ENCODE assay signal across 28 cellular contexts in the genomic region with DNA sequence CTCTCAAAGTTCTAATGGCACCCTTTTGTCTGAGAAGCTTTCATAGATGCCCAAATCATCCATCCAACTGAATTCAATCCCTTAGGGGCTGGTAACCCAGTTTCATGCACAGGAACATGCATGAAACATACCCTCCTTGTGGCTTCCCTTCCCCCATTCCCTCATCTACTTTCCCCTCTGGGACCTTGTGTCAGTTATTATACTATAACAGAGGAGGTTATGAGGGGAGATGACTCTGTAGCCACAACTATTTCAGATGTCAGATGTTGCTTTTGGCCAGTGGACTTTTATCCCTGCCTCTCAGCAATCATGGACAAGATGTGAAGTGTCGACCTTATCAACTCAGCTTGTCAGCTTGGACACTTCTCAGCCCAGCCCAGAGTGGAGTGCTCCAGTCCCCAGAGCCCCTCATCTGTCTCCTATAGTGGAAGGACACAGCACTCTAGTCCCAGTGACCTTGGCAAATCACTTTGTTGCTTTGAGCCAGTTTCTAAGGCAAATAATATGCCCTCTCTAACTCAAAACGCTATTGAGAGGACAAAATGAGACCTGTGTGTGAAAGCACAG. TPM values are rescaled to one million over a fixed set of nuclear protein-coding genes. Genes with fewer than 3 reads are reported as not detected.
A peak's percentile ranks its signal among the peaks of the same experiment; 100 is the strongest.
DNase-seq lines count a peak whose midpoint lies in the region; ATAC-seq and TF ChIP-seq lines count a peak whose summit lies in the region.
"Had no signal": no experiment of that assay in that cellular context is flagged by ENCODE, and none has a peak within 500 bp of the region (broad histone marks: within the 10 kb centered on the region; RNA-seq: fewer than 3 reads in every experiment).

No MANE protein-coding gene starts in this region.

- WGBS in body of pancreas, 2 donors: 5 to 18% methylated on average over 2 of the region's 2 CpGs

- no peaks in the 10 kb centered on the region for H3F3A ChIP-seq in GM23338 (replicated peaks; ENCODE audit: low read depth)

- CTCF ChIA-PET in activated CD8-positive, alpha-beta memory T cell treated with anti-CD3 and anti-CD28 coated beads, Interleukin-2, amount 10 ng/mL, durations not matched to agents 7 days and 5 days (lab: Charles Lee): no interaction called here

- H3K4me3 ChIP-seq in GM23338: no peak overlapping the region
- no peak overlapping the region for H3K4me3 ChIP-seq in cardiac muscle cell
- no peak overlapping the region for H3K4me3 ChIP-seq in body of pancreas
- H3K4me3 ChIP-seq: esophagus squamous epithelium, testis, uterus had no signal

- H2AFZ ChIP-seq in GM23338: peak overlapping the region; percentile 69

- no peaks in the 10 kb centered on the region for H3K36me3 Mint-ChIP-seq in GM23338 (ENCODE audit: low read depth)
- no peaks in the 10 kb centered on the region for H3K36me3 Mint-ChIP-seq in activated CD8-positive, alpha-beta memory T cell treated with anti-CD3 and anti-CD28 coated beads, Interleukin-2, amount 10 ng/mL, durations not matched to agents 7 days and 5 days
- H3K36me3 Mint-ChIP-seq: WTC11 had no signal

- ATAC-seq in GM23338 (no peak), HG02678 (IDR thresholded peaks at IDR 0.05; ENCODE audit: unreplicated experiment) (no peak), body of pancreas (no peak)
- ATAC-seq in activated CD8-positive, alpha-beta memory T cell treated with anti-CD3 and anti-CD28 coated beads, Interleukin-2, amount 10 ng/mL, durations not matched to agents 7 days and 5 days: no peak
- ATAC-seq: effector memory CD8-positive, alpha-beta T cell; SK-N-SH treated with all-trans-retinoic acid at 6 μM for 48 hours; stimulated activated naive B cell treated with anti-CD40 and anti-IgM and Interleukin-4, amounts not matched to agents 10 μg/mL and 1 μg/mL and 100 μg/mL, for 72 hours; WTC11 had no signal

- TF ChIP-seq CTCF in GM23338 (conservative IDR thresholded peaks at IDR 0.05; ENCODE audit: low read depth in 2 of 2) (no peak), cardiac muscle cell (IDR thresholded peaks at IDR 0.05; ENCODE audit: low read depth, low read length) (no peak), body of pancreas (IDR thresholded peaks at IDR 0.05) (no peak)

- 0 out of 2 replicates have a peak, but pooled peaks cover 4% of the 10 kb centered on the region for H3K9me2 ChIP-seq in GM23338 (ENCODE audit: insufficient read depth)

- no peak overlapping the region for H3K4me2 ChIP-seq in GM23338

- H3K4me1 Mint-ChIP-seq in GM23338: no peaks in the 10 kb centered on the region
- H3K4me1 Mint-ChIP-seq in activated CD8-positive, alpha-beta memory T cell treated with anti-CD3 and anti-CD28 coated beads, Interleukin-2, amount 10 ng/mL, durations not matched to agents 7 days and 5 days: peaks cover 5% of the 10 kb centered on the region
- H3K4me1 Mint-ChIP-seq: nephron, WTC11 had no signal

- H3K36me3 ChIP-seq in GM23338 (ENCODE audit: insufficient read depth) (no peaks in the 10 kb centered on the region), cardiac muscle cell (no peaks in the 10 kb centered on the region), body of pancreas (replicated peaks in 1 of 2; ENCODE audit: insufficient read depth in 1 of 2, low read depth in 2 of 2) (no peaks in the 10 kb centered on the region)
- H3K36me3 ChIP-seq: esophagus squamous epithelium, uterus had no signal

- H3K9me3 Mint-ChIP-seq in GM23338: no peaks in the 10 kb centered on the region
- no peaks in the 10 kb centered on the region for H3K9me3 Mint-ChIP-seq in activated CD8-positive, alpha-beta memory T cell treated with anti-CD3 and anti-CD28 coated beads, Interleukin-2, amount 10 ng/mL, durations not matched to agents 7 days and 5 days (ENCODE audit: low read depth)
- H3K9me3 Mint-ChIP-seq: CD8-positive, alpha-beta memory T cell; effector memory CD8-positive, alpha-beta T cell; nephron; stimulated activated naive B cell treated with anti-CD40 and anti-IgM and Interleukin-4, amounts not matched to agents 10 μg/mL and 1 μg/mL and 100 μg/mL, for 72 hours; WTC11 had no signal

- intact Hi-C loops in body of pancreas (cut with DNase I): no loop called here

- H3K9me3 ChIP-seq in cardiac muscle cell (ENCODE audit: low read depth) (no peaks in the 10 kb centered on the region), body of pancreas (no peaks in the 10 kb centered on the region)
- H3K9me3 ChIP-seq: esophagus squamous epithelium, testis, uterus had no signal

- DNase-seq in GM23338 (ENCODE audit: low spot score) (no peak), OCI-M2 (lab: John Stamatoyannopoulos, UW; ENCODE audit: unreplicated experiment) (peak; percentile 19), cardiac muscle cell (ENCODE audit: low read depth in 1 of 2, low spot score in 1 of 2) (peak in 1 of 2 donors; percentile 77), renal cortical epithelial cell (ENCODE audit: low read depth) (peak; percentile 20), body of pancreas (no peak)
- DNase-seq in activated CD8-positive, alpha-beta memory T cell treated with anti-CD3 and anti-CD28 coated beads, Interleukin-2, amount 10 ng/mL, durations not matched to agents 7 days and 5 days: no peak
- DNase-seq: activated CD4-positive, alpha-beta T cell treated with anti-CD3 and anti-CD28 coated beads, Interleukin-2, amount 50 U/mL, for 4 hours; activated effector memory CD4-positive, alpha-beta T cell treated with anti-CD3 and anti-CD28 coated beads, Interleukin-2, amount 50 U/mL, for 16 hours; CD8-positive, alpha-beta memory T cell; DMS79 treated with DMSO at 0.1 percent for 48 hours; effector memory CD8-positive, alpha-beta T cell; esophagus squamous epithelium; KG1; midbrain; NCI-H1092 treated with DMSO at 0.1 percent for 48 hours; NCI-H1930; posterior cingulate gyrus; stimulated activated CD4-positive, alpha-beta T cell treated with anti-CD3 and anti-CD28 coated beads, Interleukin-2, amount 100 ng/mL, for 48 hours; stimulated activated naive B cell treated with anti-CD40 and anti-IgM and Interleukin-4, amounts not matched to agents 10 μg/mL and 1 μg/mL and 100 μg/mL, for 72 hours; testis; uterus had no signal

- H3K27me3 Mint-ChIP-seq in GM23338 (ENCODE audit: insufficient read depth, low read depth, poor library complexity): peaks cover 2% of the 10 kb centered on the region
- H3K27me3 Mint-ChIP-seq in activated CD8-positive, alpha-beta memory T cell treated with anti-CD3 and anti-CD28 coated beads, Interleukin-2, amount 10 ng/mL, durations not matched to agents 7 days and 5 days: no peaks in the 10 kb centered on the region
- H3K27me3 Mint-ChIP-seq: CD8-positive, alpha-beta memory T cell; effector memory CD8-positive, alpha-beta T cell; stimulated activated naive B cell treated with anti-CD40 and anti-IgM and Interleukin-4, amounts not matched to agents 10 μg/mL and 1 μg/mL and 100 μg/mL, for 72 hours had no signal

- no peak for TF ChIP-seq POLR2A in body of pancreas (IDR thresholded peaks at IDR 0.05)

- H3K27ac ChIP-seq in GM23338 (ENCODE audit: low read depth) (no peak overlapping the region), cardiac muscle cell (peak overlapping the region; percentile 68), body of pancreas (no peak overlapping the region)
- H3K27ac ChIP-seq: esophagus squamous epithelium, testis, uterus had no signal

- H3K27ac Mint-ChIP-seq in GM23338: no peak overlapping the region
- H3K27ac Mint-ChIP-seq in activated CD8-positive, alpha-beta memory T cell treated with anti-CD3 and anti-CD28 coated beads, Interleukin-2, amount 10 ng/mL, durations not matched to agents 7 days and 5 days: no peak overlapping the region
- H3K27ac Mint-ChIP-seq: CD8-positive, alpha-beta memory T cell; effector memory CD8-positive, alpha-beta T cell; nephron; stimulated activated naive B cell treated with anti-CD40 and anti-IgM and Interleukin-4, amounts not matched to agents 10 μg/mL and 1 μg/mL and 100 μg/mL, for 72 hours; WTC11 had no signal

- H3K27me3 ChIP-seq in GM23338 (ENCODE audit: insufficient read depth) (no peaks in the 10 kb centered on the region), cardiac muscle cell (no peaks in the 10 kb centered on the region), body of pancreas (no peaks in the 10 kb centered on the region)
- H3K27me3 ChIP-seq: testis, uterus had no signal

- H3K4me3 Mint-ChIP-seq in GM23338: no peak overlapping the region
- H3K4me3 Mint-ChIP-seq in activated CD8-positive, alpha-beta memory T cell treated with anti-CD3 and anti-CD28 coated beads, Interleukin-2, amount 10 ng/mL, durations not matched to agents 7 days and 5 days: no peak overlapping the region
- H3K4me3 Mint-ChIP-seq: CD8-positive, alpha-beta memory T cell; effector memory CD8-positive, alpha-beta T cell; nephron; stimulated activated naive B cell treated with anti-CD40 and anti-IgM and Interleukin-4, amounts not matched to agents 10 μg/mL and 1 μg/mL and 100 μg/mL, for 72 hours; WTC11 had no signal

- H3K4me1 ChIP-seq in GM23338 (ENCODE audit: insufficient read depth) (no peaks in the 10 kb centered on the region), cardiac muscle cell (ENCODE audit: low read depth) (peaks cover 25% of the 10 kb centered on the region), body of pancreas (no peaks in the 10 kb centered on the region)
- H3K4me1 ChIP-seq: testis, uterus had no signal

- no peaks in the 10 kb centered on the region for H4K20me1 ChIP-seq in GM23338 (replicated peaks; ENCODE audit: insufficient read depth)

- H3K79me2 ChIP-seq in GM23338 (replicated peaks; ENCODE audit: insufficient read depth): no peaks in the 10 kb centered on the region

TF ChIP-seq in GM23338, 12 proteins besides CTCF, POLR2A, EP300 and RAD21 (continues in another document):
- TF ChIP-seq ZNF114 (CRISPR knock-in tag; IDR thresholded peaks at IDR 0.05): no peak

RNA-seq across cellular contexts. Expression of a gene that starts 8.4 kb away (rescaled TPM):
- not detected in 2 replicates for total RNA-seq in GM23338 (2014; rRNA removed; shearing (Covaris generic))
- polyA plus RNA-seq in GM23338 (2016; fragmentation: Nextera tagmentation; extraction: Ambion mirVana) (not detected in 2 replicates), cardiac muscle cell (0.57 and 1.4 TPM in 2 replicates)
- total RNA-seq in cardiac muscle cell (not detected in 2 replicates), renal cortical epithelial cell (0.52 TPM in 1 of 2 replicates, not detected in the other), body of pancreas (1 to 10 TPM in 1 of 2 donors, not detected in 1; 1.0 TPM)
- not detected for total RNA-seq in activated CD8-positive, alpha-beta memory T cell treated with anti-CD3 and anti-CD28 coated beads, Interleukin-2, amount 10 ng/mL, durations not matched to agents 7 days and 5 days
- total RNA-seq: RPMI7951, WTC11 had no signal
- polyA plus RNA-seq: CD8-positive, alpha-beta memory T cell had no signal

RNA-seq across cellular contexts. Expression of a gene that starts 46.6 kb away (rescaled TPM):
- total RNA-seq in GM23338 (2014; rRNA removed; shearing (Covaris generic)): not detected in 2 replicates
- polyA plus RNA-seq in GM23338 (2016; fragmentation: Nextera tagmentation; extraction: Ambion mirVana) (0.03 TPM in 1 of 2 replicates, not detected in the other), cardiac muscle cell (0.02 and 0.06 TPM in 2 replicates)
- total RNA-seq in cardiac muscle cell (0.12 and 0.32 TPM in 2 replicates), renal cortical epithelial cell (not detected in 2 replicates), body of pancreas (under 1 TPM in 1 of 2 donors, not detected in 1; 0.33 TPM)
- not detected for total RNA-seq in activated CD8-positive, alpha-beta memory T cell treated with anti-CD3 and anti-CD28 coated beads, Interleukin-2, amount 10 ng/mL, durations not matched to agents 7 days and 5 days
- total RNA-seq: CD8-positive, alpha-beta memory T cell; HT1080; RPMI7951; T-helper 2 cell treated with Interferon-gamma antibody and Interleukin-4, amounts not matched to agents 100 ng/mL and 5 ng/mL, for 36 hours had no signal
- polyA plus RNA-seq: CD8-positive, alpha-beta memory T cell had no signal

Comparison
In these comparisons a context has a peak if more than half of its experiments do, and no peak if none do; other contexts are left out.
1. DNase-seq: peak in OCI-M2 (single experiment) and renal cortical epithelial cell (single experiment); none in GM23338 (single experiment), activated CD8-positive, alpha-beta memory T cell treated with anti-CD3 and anti-CD28 coated beads, Interleukin-2, amount 10 ng/mL, durations not matched to agents 7 days and 5 days (single experiment) and body of pancreas (0 of 4).